8 cellular contexts compared by ENCODE assay signal in the genomic region with DNA sequence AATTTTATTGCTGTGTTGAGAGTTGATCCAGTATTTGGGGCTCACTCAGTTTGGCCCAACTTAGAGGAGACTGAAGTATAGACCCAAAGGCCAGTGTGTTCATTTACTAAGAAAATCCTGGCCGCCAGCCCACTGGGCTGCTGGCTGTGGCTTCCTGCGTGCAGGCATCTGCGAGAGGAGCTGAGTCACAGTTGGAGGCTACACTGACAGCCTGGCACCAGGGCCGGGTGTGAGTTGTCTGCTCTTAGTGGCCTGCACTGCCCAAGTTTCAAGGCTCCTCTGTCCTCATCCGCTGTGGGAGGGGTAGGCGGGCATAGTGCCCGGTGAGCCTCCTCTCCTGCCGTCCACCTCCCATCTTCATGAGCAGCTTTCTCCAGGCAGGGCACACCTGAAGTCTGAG. TPM values are rescaled to one million over a fixed set of nuclear protein-coding genes. Genes with fewer than 3 reads are reported as not detected.
A peak's percentile ranks its signal among the peaks of the same experiment; 100 is the strongest.
DNase-seq lines count a peak whose midpoint lies in the region; ATAC-seq lines count a peak whose summit lies in the region.

No MANE protein-coding gene starts in this region.

- peaks cover 61% of the 10 kb centered on the region for H3K4me1 ChIP-seq in skeletal muscle satellite cell (ENCODE audit: control insufficient read depth, insufficient read depth, low read length)

- no peak overlapping the region for H3K4me3 Mint-ChIP-seq in activated naive CD4-positive, alpha-beta T cell treated with anti-CD3 and anti-CD28 coated beads, Interleukin-2, amount 50 U/mL, for 24 hours

- H3K9me3 ChIP-seq in skeletal muscle satellite cell (replicated peaks; ENCODE audit: low read length) = no peaks in the 10 kb centered on the region

- intact Hi-C loops in left cardiac atrium (cut with DNase I) = no loop called here

- H3K36me3 Mint-ChIP-seq in activated naive CD4-positive, alpha-beta T cell treated with anti-CD3 and anti-CD28 coated beads, Interleukin-2, amount 50 U/mL, for 24 hours = peaks cover 12% of the 10 kb centered on the region

- H3K36me3 ChIP-seq in skeletal muscle satellite cell (ENCODE audit: insufficient read depth, low read length) = peaks cover 86% of the 10 kb centered on the region

- H3K27ac Mint-ChIP-seq in activated naive CD4-positive, alpha-beta T cell treated with anti-CD3 and anti-CD28 coated beads, Interleukin-2, amount 50 U/mL, for 24 hours = peak overlapping the region; percentile 59

- no peaks in the 10 kb centered on the region for H3K27me3 ChIP-seq in skeletal muscle satellite cell (ENCODE audit: control insufficient read depth, insufficient read depth, low read length)

- peaks cover 41% of the 10 kb centered on the region for H3K4me1 Mint-ChIP-seq in activated naive CD4-positive, alpha-beta T cell treated with anti-CD3 and anti-CD28 coated beads, Interleukin-2, amount 50 U/mL, for 24 hours

- peak overlapping the region; percentile 69 for H3K4me2 ChIP-seq in skeletal muscle satellite cell (ENCODE audit: low read length)

- ATAC-seq in left cardiac atrium = peak; percentile 95 to 96

- peak overlapping the region; percentile 20 for H3K4me3 ChIP-seq in skeletal muscle satellite cell (ENCODE audit: low read length)

- DNase-seq in activated gamma-delta T cell treated with Interleukin-2 at 50 U/mL for 16 hours = peak; percentile 47
- no peak for DNase-seq in activated gamma-delta T cell (lab: John Stamatoyannopoulos, UW)
- DNase-seq in left cardiac atrium = peak; percentile 92
- no peak for DNase-seq in SIG-M5 (lab: John Stamatoyannopoulos, UW)
- no peak for DNase-seq in SKM-1 treated with dmso at 0.1 percent for 144 hours (lab: John Stamatoyannopoulos, UW; ENCODE audit: unreplicated experiment)
- no peak for DNase-seq in SHP77 treated with DMSO at 0.1 percent for 48 hours (lab: John Stamatoyannopoulos, UW)

- H3K27me3 Mint-ChIP-seq in activated naive CD4-positive, alpha-beta T cell treated with anti-CD3 and anti-CD28 coated beads, Interleukin-2, amount 50 U/mL, for 24 hours = no peaks in the 10 kb centered on the region

- H3K9ac ChIP-seq in skeletal muscle satellite cell (ENCODE audit: low read depth, low read length) = peak overlapping the region; percentile 64

- H3K9me3 Mint-ChIP-seq in activated naive CD4-positive, alpha-beta T cell treated with anti-CD3 and anti-CD28 coated beads, Interleukin-2, amount 50 U/mL, for 24 hours = no peaks in the 10 kb centered on the region

RNA-seq across cellular contexts. Expression of gene PLD6, which starts 54.2 kb away (rescaled TPM):
- 1 to 10 TPM; 5.6 to 5.8 TPM for total RNA-seq in left cardiac atrium
- total RNA-seq in skeletal muscle satellite cell (2012; rRNA removed) = 2.4 and 3.0 TPM in 2 replicates

Comparison
In these comparisons a context has a peak if more than half of its experiments do, and no peak if none do; other contexts are left out.
1. DNase-seq: peak in activated gamma-delta T cell treated with Interleukin-2 at 50 U/mL for 16 hours (single experiment) and left cardiac atrium (single experiment); none in activated gamma-delta T cell (single experiment), SIG-M5 (single experiment), SKM-1 treated with dmso at 0.1 percent for 144 hours (single experiment) and SHP77 treated with DMSO at 0.1 percent for 48 hours (single experiment).